In the genomic region with DNA sequence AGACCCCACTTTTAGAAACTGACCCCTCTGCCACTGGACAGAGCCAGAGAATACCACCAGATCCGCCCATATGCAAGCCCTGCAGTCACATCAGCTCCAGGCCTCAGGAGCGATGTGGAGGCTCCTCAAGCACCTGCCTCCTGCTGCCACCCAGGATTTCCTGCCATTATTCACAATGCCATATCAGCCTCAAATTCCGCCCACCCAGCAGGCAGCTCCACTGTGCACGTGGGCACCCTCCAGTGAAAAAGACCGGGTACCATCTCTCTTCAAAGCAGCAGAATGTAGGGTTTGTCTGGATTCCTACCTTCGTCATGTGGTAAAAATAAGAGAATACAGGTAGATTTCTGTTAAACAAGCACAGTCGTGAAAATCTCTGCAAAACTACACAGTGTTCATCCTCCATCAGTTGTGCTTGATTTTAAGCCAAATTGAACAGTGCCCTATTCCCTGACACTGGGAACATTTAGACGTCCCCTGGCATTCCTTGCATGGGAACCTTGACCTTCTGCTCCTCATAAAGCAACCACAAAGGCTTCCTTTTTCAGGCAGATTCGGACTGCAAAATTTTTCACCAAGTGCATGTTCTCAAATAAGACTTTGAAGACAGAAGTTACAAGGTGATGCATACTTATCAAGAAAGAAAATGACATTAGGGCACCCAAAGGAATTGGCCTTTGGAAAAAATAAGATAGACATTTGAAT, we compare ENCODE assay signal across 17 cellular contexts.
"Had no signal": no experiment of that assay in that cellular context is flagged by ENCODE, and none has a peak within 500 bp of the region (broad histone marks: within the 10 kb centered on the region; RNA-seq: fewer than 3 reads in every experiment).

No MANE protein-coding gene starts in this region.

- H3K4me3 ChIP-seq: body of pancreas, lung, ovary had no signal

- ATAC-seq: activated CD8-positive, alpha-beta T cell treated with anti-CD3 and anti-CD28 coated beads for 36 hours; activated naive CD4-positive, alpha-beta T cell treated with anti-CD3 and anti-CD28 coated beads, Interleukin-2, amount 50 U/mL, for 72 hours; body of pancreas; foreskin keratinocyte; stimulated activated effector memory CD8-positive, alpha-beta T cell treated with anti-CD3 and anti-CD28 coated beads, Interleukin-12 subunit alpha, Interleukin-12 subunit beta, amount 100 ng/mL, for 72 hours; WTC11 had no signal

- H3K27ac ChIP-seq: body of pancreas, foreskin keratinocyte, ovary had no signal

- H3K9me3 ChIP-seq: body of pancreas, ovary had no signal

- H3K4me1 ChIP-seq: foreskin keratinocyte had no signal

- DNase-seq: activated CD4-positive, alpha-beta T cell treated with anti-CD3 and anti-CD28 coated beads for 48 hours; activated CD8-positive, alpha-beta T cell treated with anti-CD3 and anti-CD28 coated beads for 36 hours; activated effector memory CD4-positive, alpha-beta T cell treated with anti-CD3 and anti-CD28 coated beads, Interleukin-2, amount 50 U/mL, for 16 hours; activated T-cell treated with anti-CD3 and anti-CD28 coated beads, Interleukin-2, amount 50 U/mL, for 48 hours; amniotic stem cell; body of pancreas; cortex of kidney; effector memory CD4-positive, alpha-beta T cell; foreskin keratinocyte; glutamatergic neuron; immature natural killer cell; ovary; trophoblast cell had no signal

- H3K27me3 ChIP-seq: ovary had no signal

- H3K36me3 ChIP-seq: ovary had no signal
